Comparison of ENCODE assay signal across 21 cellular contexts in genomic region chr14:96079066-96079465, GRCh38. TPM values are rescaled to one million over a fixed set of nuclear protein-coding genes. Genes with fewer than 3 reads are reported as not detected.
A peak's percentile ranks its signal among the peaks of the same experiment; 100 is the strongest.
DNase-seq lines count a peak whose midpoint lies in the region; ATAC-seq and TF ChIP-seq lines count a peak whose summit lies in the region.
"Had no signal": no experiment of that assay in that cellular context is flagged by ENCODE, and none has a peak within 500 bp of the region (broad histone marks: within the 10 kb centered on the region; RNA-seq: fewer than 3 reads in every experiment).

No MANE protein-coding gene starts in this region.

- H3K36me3 ChIP-seq in RWPE2 (ENCODE audit: low read depth) = no peaks in the 10 kb centered on the region
- no peaks in the 10 kb centered on the region for H3K36me3 ChIP-seq in lower lobe of right lung
- no peaks in the 10 kb centered on the region for H3K36me3 ChIP-seq in suprapubic skin

- TF ChIP-seq CTCF in RWPE2 (IDR thresholded peaks at IDR 0.05; ENCODE audit: poor library complexity, severe bottlenecking) (no peak), lower lobe of right lung (IDR thresholded peaks at IDR 0.05) (no peak), suprapubic skin (IDR thresholded peaks at IDR 0.05) (no peak), foreskin fibroblast (IDR thresholded peaks at IDR 0.05; ENCODE audit: low read depth, low read length) (no peak)

- no peak for TF ChIP-seq EP300 in suprapubic skin (IDR thresholded peaks at IDR 0.05)

- no peak for TF ChIP-seq POLR2A in suprapubic skin (IDR thresholded peaks at IDR 0.05)

- intact Hi-C loops in lower lobe of right lung (cut with DNase I) = no loop called here

- H3K27me3 ChIP-seq in RWPE2 (ENCODE audit: insufficient read depth, poor library complexity, severe bottlenecking) (peaks cover 27% of the 10 kb centered on the region), lower lobe of right lung (ENCODE audit: low read depth) (no peaks in the 10 kb centered on the region), suprapubic skin (no peaks in the 10 kb centered on the region)

- H3K4me1 ChIP-seq in RWPE2 (ENCODE audit: insufficient read depth, poor library complexity, severe bottlenecking) (peaks cover 2% of the 10 kb centered on the region), lower lobe of right lung (peaks cover 8% of the 10 kb centered on the region), suprapubic skin (peaks cover 32% of the 10 kb centered on the region)

- H3K27ac ChIP-seq in RWPE2 (ENCODE audit: poor library complexity, severe bottlenecking) (no peak overlapping the region), lower lobe of right lung (no peak overlapping the region), suprapubic skin (peak overlapping the region; percentile 54)
- H3K27ac ChIP-seq: 22Rv1, SK-N-MC had no signal

- no peaks in the 10 kb centered on the region for H3K9me3 ChIP-seq in RWPE2 (ENCODE audit: severe bottlenecking)
- no peaks in the 10 kb centered on the region for H3K9me3 ChIP-seq in lower lobe of right lung
- no peaks in the 10 kb centered on the region for H3K9me3 ChIP-seq in suprapubic skin

- DNase-seq in activated effector memory CD4-positive, alpha-beta T cell treated with anti-CD3 and anti-CD28 coated beads, Interleukin-2, amount 50 U/mL, for 16 hours = peak; percentile 30
- DNase-seq in activated effector memory CD4-positive, alpha-beta T cell treated with Interleukin-2 at 50 U/mL for 16 hours = no peak
- peak; percentile 9 for DNase-seq in RWPE2 (ENCODE audit: low spot score)
- DNase-seq in lower lobe of right lung = peak; percentile 10
- no peak for DNase-seq in suprapubic skin (ENCODE audit: low spot score in 2 of 2)
- DNase-seq in foreskin fibroblast = no peak
- no peak for DNase-seq in HT-29 (ENCODE audit: low spot score)
- DNase-seq in activated CD4-positive, alpha-beta T cell treated with anti-CD3 and anti-CD28 coated beads for 48 hours = no peak
- DNase-seq: ACHN; CD8-positive, alpha-beta T cell; KBM-7; MV-4-11; NCI-H2081; NCI-H345; NCI-H774; NK-92 treated with Interleukin-12 subunit alpha and Interleukin-12 subunit beta, amount 100 ng/mL, for 24 hours; Right ventricle myocardium superior; SW 1271 had no signal

- H3K4me3 ChIP-seq in RWPE2 (ENCODE audit: severe bottlenecking) (no peak overlapping the region), lower lobe of right lung (no peak overlapping the region), suprapubic skin (no peak overlapping the region), foreskin fibroblast (ENCODE audit: low read depth in 1 of 2, low read length in 2 of 2) (no peak overlapping the region)
- H3K4me3 ChIP-seq: SK-N-MC had no signal

- no peak for ATAC-seq in RWPE2 (ENCODE audit: low read depth)
- ATAC-seq in lower lobe of right lung = no peak
- ATAC-seq: CD8-positive, alpha-beta T cell; HepG2 had no signal

- WGBS in suprapubic skin = 85% methylated on average over 8 of the region's 8 CpGs

RNA-seq across cellular contexts. Expression of gene C14orf132, which starts 39.9 kb away (rescaled TPM):
- total RNA-seq in lower lobe of right lung (44.8 TPM), suprapubic skin (10 to 100 TPM; 16.2 to 34.4 (median 27.9) TPM)
- total RNA-seq in HT-29 (2014; rRNA removed; shearing (Covaris generic)) = not detected in 2 replicates

Comparison
In these comparisons a context has a peak if more than half of its experiments do, and no peak if none do; other contexts are left out.
1. DNase-seq: peak in activated effector memory CD4-positive, alpha-beta T cell treated with anti-CD3 and anti-CD28 coated beads, Interleukin-2, amount 50 U/mL, for 16 hours (single experiment), RWPE2 (single experiment) and lower lobe of right lung (single experiment); none in activated effector memory CD4-positive, alpha-beta T cell treated with Interleukin-2 at 50 U/mL for 16 hours (single experiment), suprapubic skin (0 of 2), foreskin fibroblast (0 of 2), HT-29 (single experiment) and activated CD4-positive, alpha-beta T cell treated with anti-CD3 and anti-CD28 coated beads for 48 hours (single experiment).
2. RNA of gene C14orf132, which starts 39.9 kb away (total RNA-seq): 44.8 TPM in lower lobe of right lung (single experiment) and 16.2 to 34.4 TPM in suprapubic skin; not detected in HT-29; every median in the first group is over 10 times any median in the second.